Comparison of ENCODE assay signal across 13 cellular contexts in genomic region chr12:574475-575128, GRCh38.
A peak's percentile ranks its signal among the peaks of the same experiment; 100 is the strongest.
DNase-seq lines count a peak whose midpoint lies in the region; ATAC-seq lines count a peak whose summit lies in the region.
"Had no signal": no experiment of that assay in that cellular context is flagged by ENCODE, and none has a peak within 500 bp of the region (broad histone marks: within the 10 kb centered on the region; RNA-seq: fewer than 3 reads in every experiment).

No MANE protein-coding gene starts in this region.

- H3K9me3 Mint-ChIP-seq in activated naive CD4-positive, alpha-beta T cell treated with anti-CD3 and anti-CD28 coated beads, Interleukin-2, amount 50 U/mL, for 24 hours, result no peaks in the 10 kb centered on the region
- no peaks in the 10 kb centered on the region for H3K9me3 Mint-ChIP-seq in activated T-helper 17 cell treated with anti-CD3 and anti-CD28 coated beads, Interleukin-2, amount 50 U/mL, for 72 hours
- H3K9me3 Mint-ChIP-seq: immature natural killer cell had no signal

- H3K27ac ChIP-seq in right cardiac atrium (ENCODE audit: low read length) (peak overlapping the region; percentile 28), subcutaneous abdominal adipose tissue (ENCODE audit: low read depth, low read length) (peak overlapping the region; percentile 87)
- H3K27ac ChIP-seq in effector memory CD4-positive, alpha-beta T cell (ENCODE audit: insufficient read depth, low read length, poor library complexity, severe bottlenecking), result no peak overlapping the region

- H3K4me1 ChIP-seq in right cardiac atrium (ENCODE audit: control insufficient read depth, insufficient read depth, low read length) (peaks cover 12% of the 10 kb centered on the region), subcutaneous abdominal adipose tissue (ENCODE audit: control insufficient read depth in 5 of 5, insufficient read depth in 5 of 5, low read length in 5 of 5) (peaks cover 17 to 65% (median 58%) of the 10 kb centered on the region in 5 donors)
- H3K4me1 ChIP-seq in effector memory CD4-positive, alpha-beta T cell (ENCODE audit: control insufficient read depth, insufficient read depth, low read length, poor library complexity, severe bottlenecking), result peaks cover 18% of the 10 kb centered on the region

- H3K27me3 ChIP-seq in right cardiac atrium (ENCODE audit: control insufficient read depth, insufficient read depth) (no peaks in the 10 kb centered on the region), subcutaneous abdominal adipose tissue (ENCODE audit: control insufficient read depth in 5 of 5, insufficient read depth in 4 of 5, low read length in 5 of 5) (no peaks in the 10 kb centered on the region)
- no peaks in the 10 kb centered on the region for H3K27me3 ChIP-seq in effector memory CD4-positive, alpha-beta T cell (replicated peaks; ENCODE audit: control insufficient read depth, insufficient read depth, low read length, poor library complexity, severe bottlenecking)

- ATAC-seq in activated T-helper 17 cell treated with anti-CD3 and anti-CD28 coated beads, Interleukin-2, amount 50 U/mL, for 72 hours (replicated peaks), result peak; percentile 21
- no peak for ATAC-seq in right cardiac atrium
- ATAC-seq: activated T-cell treated with anti-CD3 and anti-CD28 coated beads, Interleukin-2, amount 50 U/mL, for 4 hours had no signal

- peaks cover 35% of the 10 kb centered on the region for H3K4me1 Mint-ChIP-seq in activated naive CD4-positive, alpha-beta T cell treated with anti-CD3 and anti-CD28 coated beads, Interleukin-2, amount 50 U/mL, for 24 hours
- H3K4me1 Mint-ChIP-seq in activated T-helper 17 cell treated with anti-CD3 and anti-CD28 coated beads, Interleukin-2, amount 50 U/mL, for 72 hours, result peaks cover 19% of the 10 kb centered on the region

- no peaks in the 10 kb centered on the region for H3K36me3 Mint-ChIP-seq in activated naive CD4-positive, alpha-beta T cell treated with anti-CD3 and anti-CD28 coated beads, Interleukin-2, amount 50 U/mL, for 24 hours
- no peaks in the 10 kb centered on the region for H3K36me3 Mint-ChIP-seq in activated T-helper 17 cell treated with anti-CD3 and anti-CD28 coated beads, Interleukin-2, amount 50 U/mL, for 72 hours (ENCODE audit: low read depth)
- H3K36me3 Mint-ChIP-seq: immature natural killer cell had no signal

- no peaks in the 10 kb centered on the region for H3K36me3 ChIP-seq in subcutaneous abdominal adipose tissue (ENCODE audit: control insufficient read depth in 5 of 5, insufficient read depth in 5 of 5, low read length in 5 of 5)
- H3K36me3 ChIP-seq in effector memory CD4-positive, alpha-beta T cell (ENCODE audit: control insufficient read depth, insufficient read depth, low read length), result no peaks in the 10 kb centered on the region

- intact Hi-C loops in right cardiac atrium (cut with DNase I), result loop anchor here (5.0 to 10.0 kb wide), 5 partner anchors 70 to 370 kb away; partner anchors contain the start of genes WNK1 (in 3 of the 4) and RAD52 (in 1 of the 4)

- H3K9me3 ChIP-seq in right cardiac atrium (ENCODE audit: control insufficient read depth, low read length) (no peaks in the 10 kb centered on the region), subcutaneous abdominal adipose tissue (ENCODE audit: control insufficient read depth in 5 of 5, low read length in 5 of 5) (no peaks in the 10 kb centered on the region)
- H3K9me3 ChIP-seq in effector memory CD4-positive, alpha-beta T cell (ENCODE audit: control insufficient read depth, low read length), result no peaks in the 10 kb centered on the region

- DNase-seq in activated naive CD4-positive, alpha-beta T cell treated with Interleukin-2 at 50 U/mL for 16 hours, result no peak
- DNase-seq in right cardiac atrium, result no peak
- DNase-seq in activated CD4-positive, CD25-positive, alpha-beta regulatory T cell (lab: John Stamatoyannopoulos, UW), result no peak
- no peak for DNase-seq in HT-29 (ENCODE audit: low spot score)
- DNase-seq in effector memory CD4-positive, alpha-beta T cell, result no peak
- DNase-seq: activated T-cell treated with anti-CD3 and anti-CD28 coated beads, Interleukin-2, amount 50 U/mL, for 4 hours; cortex of kidney; immature natural killer cell; NCI-H2227 treated with DMSO at 0.1 percent for 48 hours; occipital lobe had no signal

- peak overlapping the region; percentile 52 for H3K27ac Mint-ChIP-seq in activated naive CD4-positive, alpha-beta T cell treated with anti-CD3 and anti-CD28 coated beads, Interleukin-2, amount 50 U/mL, for 24 hours
- H3K27ac Mint-ChIP-seq in activated T-helper 17 cell treated with anti-CD3 and anti-CD28 coated beads, Interleukin-2, amount 50 U/mL, for 72 hours, result peak overlapping the region; percentile 46

- no peak overlapping the region for H3K4me3 Mint-ChIP-seq in activated naive CD4-positive, alpha-beta T cell treated with anti-CD3 and anti-CD28 coated beads, Interleukin-2, amount 50 U/mL, for 24 hours
- H3K4me3 Mint-ChIP-seq in activated T-helper 17 cell treated with anti-CD3 and anti-CD28 coated beads, Interleukin-2, amount 50 U/mL, for 72 hours, result peak overlapping the region; percentile 57
- H3K4me3 Mint-ChIP-seq: activated T-cell treated with anti-CD3 and anti-CD28 coated beads, Interleukin-2, amount 50 U/mL, for 4 hours; immature natural killer cell had no signal

- H3K4me3 ChIP-seq in right cardiac atrium (ENCODE audit: low read length) (no peak overlapping the region), subcutaneous abdominal adipose tissue (ENCODE audit: low read depth in 1 of 5, low read length in 5 of 5) (no peak overlapping the region)
- no peak overlapping the region for H3K4me3 ChIP-seq in effector memory CD4-positive, alpha-beta T cell (ENCODE audit: insufficient read depth, low read depth, low read length, poor library complexity, severe bottlenecking)

- peak overlapping the region in 1 of 5 donors; percentile 30 for H3K9ac ChIP-seq in subcutaneous abdominal adipose tissue (ENCODE audit: low read length in 5 of 5)

- 73% methylated on average over 3 of the region's 3 CpGs for WGBS in right cardiac atrium

- no peaks in the 10 kb centered on the region for H3K27me3 Mint-ChIP-seq in activated naive CD4-positive, alpha-beta T cell treated with anti-CD3 and anti-CD28 coated beads, Interleukin-2, amount 50 U/mL, for 24 hours
- no peaks in the 10 kb centered on the region for H3K27me3 Mint-ChIP-seq in activated T-helper 17 cell treated with anti-CD3 and anti-CD28 coated beads, Interleukin-2, amount 50 U/mL, for 72 hours
